ENCODE assay signal across 12 cellular contexts in the genomic region with DNA sequence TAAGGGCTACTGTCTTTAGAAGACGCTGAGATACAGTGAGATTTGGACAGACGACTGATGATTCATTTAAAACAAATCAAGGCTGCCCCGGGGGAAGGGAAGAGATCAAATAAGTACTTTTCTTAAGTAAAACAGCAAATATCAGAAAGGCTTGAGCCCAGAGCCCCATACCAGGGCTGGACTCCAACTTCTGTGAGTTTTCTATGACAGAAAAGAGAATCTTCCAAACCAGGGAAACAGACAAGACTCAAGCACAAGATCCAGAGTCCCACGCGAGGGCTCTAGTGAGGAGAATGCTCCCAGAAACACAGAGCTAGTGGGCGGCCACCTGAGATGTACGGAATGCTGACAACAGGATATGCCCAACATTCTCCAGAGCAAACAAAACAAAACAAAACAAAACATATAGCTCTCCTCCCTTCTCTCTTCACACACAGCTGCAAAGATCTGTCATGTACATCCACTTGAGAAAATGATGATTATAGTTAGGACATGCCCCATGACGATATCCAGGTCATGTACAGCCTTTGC. TPM values are rescaled to one million over a fixed set of nuclear protein-coding genes. Genes with fewer than 3 reads are reported as not detected.
DNase-seq lines count a peak whose midpoint lies in the region; ATAC-seq and TF ChIP-seq lines count a peak whose summit lies in the region.
"Had no signal": no experiment of that assay in that cellular context is flagged by ENCODE, and none has a peak within 500 bp of the region (broad histone marks: within the 10 kb centered on the region; RNA-seq: fewer than 3 reads in every experiment).

No MANE protein-coding gene starts in this region.

- H3K27me3 Mint-ChIP-seq in activated T-helper 17 cell treated with anti-CD3 and anti-CD28 coated beads, Interleukin-2, amount 50 U/mL, for 72 hours: no peaks in the 10 kb centered on the region
- H3K27me3 Mint-ChIP-seq: activated CD4-positive, alpha-beta T cell treated with anti-CD3 and anti-CD28 coated beads for 36 hours had no signal

- H2AFZ ChIP-seq in PC-3 (ENCODE audit: low read length): no peak overlapping the region

- H3K36me3 Mint-ChIP-seq in activated T-helper 17 cell treated with anti-CD3 and anti-CD28 coated beads, Interleukin-2, amount 50 U/mL, for 72 hours (ENCODE audit: low read depth): no peaks in the 10 kb centered on the region

- H3K4me1 ChIP-seq in PC-3 (ENCODE audit: insufficient read depth, low read length) (peaks cover 55% of the 10 kb centered on the region), esophagus muscularis mucosa (peaks cover 50 to 70% (median 52%) of the 10 kb centered on the region in 4 donors), neutrophil (ENCODE audit: control insufficient read depth in 1 of 2, insufficient read depth in 1 of 2, low read depth in 1 of 2, low read length in 1 of 2) (peaks cover 98% of the 10 kb centered on the region in 2 experiments)

- peak overlapping the region; percentile 66 for H3K27ac ChIP-seq in 22Rv1
- H3K27ac ChIP-seq in PC-3 (ENCODE audit: low read length): peak overlapping the region; percentile 49
- peak overlapping the region; percentile 1 to 52 (median 49) for H3K27ac ChIP-seq in esophagus muscularis mucosa (replicated peaks in 1 of 4)
- peak overlapping the region; percentile 96 for H3K27ac ChIP-seq in neutrophil

- ATAC-seq in PC-3: peak; percentile 51
- no peak for ATAC-seq in activated T-helper 17 cell treated with anti-CD3 and anti-CD28 coated beads, Interleukin-2, amount 50 U/mL, for 72 hours (replicated peaks)
- ATAC-seq in HG03521 (IDR thresholded peaks at IDR 0.05; ENCODE audit: unreplicated experiment): no peak
- ATAC-seq: activated CD4-positive, alpha-beta T cell treated with anti-CD3 and anti-CD28 coated beads for 36 hours; left colon had no signal

- no peaks in the 10 kb centered on the region for H3K9me2 ChIP-seq in PC-3 (replicated peaks; ENCODE audit: low read length)

- no peak for TF ChIP-seq EP300 in esophagus muscularis mucosa (IDR thresholded peaks at IDR 0.05)

- H3K4me3 Mint-ChIP-seq in activated T-helper 17 cell treated with anti-CD3 and anti-CD28 coated beads, Interleukin-2, amount 50 U/mL, for 72 hours: no peak overlapping the region
- H3K4me3 Mint-ChIP-seq: activated CD4-positive, alpha-beta T cell treated with anti-CD3 and anti-CD28 coated beads for 36 hours had no signal

- H3K9ac ChIP-seq in PC-3 (ENCODE audit: low read length): no peak overlapping the region

- H3K27ac Mint-ChIP-seq in activated T-helper 17 cell treated with anti-CD3 and anti-CD28 coated beads, Interleukin-2, amount 50 U/mL, for 72 hours: no peak overlapping the region
- H3K27ac Mint-ChIP-seq: activated CD4-positive, alpha-beta T cell treated with anti-CD3 and anti-CD28 coated beads for 36 hours had no signal

- H3K4me2 ChIP-seq in PC-3 (ENCODE audit: low read length): peak overlapping the region; percentile 77

- 77% methylated on average over 8 of the region's 8 CpGs for WGBS in esophagus muscularis mucosa

- intact Hi-C loops in PC-3 (cut with micrococcal nuclease) (no loop called here), esophagus muscularis mucosa (cut with DNase I) (no loop called here)

- CTCF ChIA-PET in PC-3 (lab: Charles Lee): interaction anchor here (0.6 kb wide), 1 partner anchor 46 kb away, joined by 3 read pairs; no protein-coding TSS in a partner anchor

- TF ChIP-seq CTCF in 22Rv1 (IDR thresholded peaks at IDR 0.05): no peak
- no peak for TF ChIP-seq CTCF in PC-3 (conservative IDR thresholded peaks at IDR 0.05; ENCODE audit: low read depth, low read length)
- no peak for TF ChIP-seq CTCF in esophagus muscularis mucosa (IDR thresholded peaks at IDR 0.05)
- no peak for TF ChIP-seq CTCF in neutrophil (IDR thresholded peaks at IDR 0.05)

- H3K4me1 Mint-ChIP-seq in activated T-helper 17 cell treated with anti-CD3 and anti-CD28 coated beads, Interleukin-2, amount 50 U/mL, for 72 hours: peaks cover 17% of the 10 kb centered on the region

- no peaks in the 10 kb centered on the region for H4K20me1 ChIP-seq in PC-3 (ENCODE audit: low read length)

- H3K9me3 ChIP-seq in PC-3 (ENCODE audit: low read length) (no peaks in the 10 kb centered on the region), esophagus muscularis mucosa (no peaks in the 10 kb centered on the region), neutrophil (no peaks in the 10 kb centered on the region)

- BruUV-seq in PC-3 (replicated peaks; lab: Mats Ljungman, UMichigan): no TSS peak

- no peaks in the 10 kb centered on the region for H3K9me3 Mint-ChIP-seq in activated T-helper 17 cell treated with anti-CD3 and anti-CD28 coated beads, Interleukin-2, amount 50 U/mL, for 72 hours

- no peaks in the 10 kb centered on the region for H3K36me3 ChIP-seq in PC-3 (ENCODE audit: low read depth, low read length)
- H3K36me3 ChIP-seq in esophagus muscularis mucosa: no peaks in the 10 kb centered on the region
- H3K36me3 ChIP-seq in neutrophil: peaks cover 65% of the 10 kb centered on the region

- peak; percentile 61 for DNase-seq in PC-3
- DNase-seq in esophagus muscularis mucosa (ENCODE audit: extremely low spot score): no peak
- no peak for DNase-seq in NCI-H146 treated with DMSO at 0.1 percent for 48 hours (lab: John Stamatoyannopoulos, UW; ENCODE audit: unreplicated experiment)
- DNase-seq in stimulated activated CD4-positive, alpha-beta T cell treated with anti-CD3 and anti-CD28 coated beads, Interleukin-1b, Interleukin-23, amount 100 ng/mL, for 48 hours: no peak
- DNase-seq: activated CD4-positive, alpha-beta T cell treated with anti-CD3 and anti-CD28 coated beads for 36 hours; activated naive CD4-positive, alpha-beta T cell treated with Interleukin-2 at 50 U/mL for 16 hours; left colon; NCI-H2081 had no signal

- H3K27me3 ChIP-seq in PC-3 (ENCODE audit: low read length): no peaks in the 10 kb centered on the region
- H3K27me3 ChIP-seq in esophagus muscularis mucosa: no peaks in the 10 kb centered on the region
- no peaks in the 10 kb centered on the region for H3K27me3 ChIP-seq in neutrophil

- H3K4me3 ChIP-seq in PC-3 (ENCODE audit: low read length) (peak overlapping the region; percentile 32; the same call in 1 of the 2 replicates), esophagus muscularis mucosa (no peak overlapping the region), neutrophil (ENCODE audit: low read depth in 1 of 2, low read length in 1 of 2) (peak overlapping the region; percentile 78 to 97)

- peaks cover 44% of the 10 kb centered on the region for H3K79me2 ChIP-seq in PC-3 (ENCODE audit: low read length)

- H3F3A ChIP-seq in PC-3 (ENCODE audit: low read length, unreplicated experiment): no peaks in the 10 kb centered on the region

- no peak for TF ChIP-seq POLR2A in esophagus muscularis mucosa (IDR thresholded peaks at IDR 0.05; ENCODE audit: low read depth)

- POLR2A ChIA-PET in PC-3 (lab: Charles Lee; ENCODE audit: unreplicated experiment): no interaction called here

RNA-seq across cellular contexts. Expression of a gene that starts 13.1 kb away (rescaled TPM):
- total RNA-seq in PC-3 (2014; rRNA removed) (20.0 and 22.9 TPM in 2 replicates), esophagus muscularis mucosa (100 to 1,000 TPM in 1 of 4 donors, 10 to 100 TPM in 3; 43.5 to 136 (median 52.0) TPM)
- 10 to 100 TPM; 13.2 to 22.2 TPM for total RNA-seq in activated T-helper 17 cell treated with anti-CD3 and anti-CD28 coated beads, Interleukin-2, amount 50 U/mL, for 72 hours

Comparison
In these comparisons a context has a peak if more than half of its experiments do, and no peak if none do; other contexts are left out.
1. H3K4me3 ChIP-seq: peak in PC-3 (single experiment) and neutrophil (2 of 2); none in esophagus muscularis mucosa (0 of 4).
2. Peak in every context shown above with its lines, with median percentiles within 50 percentile points of each other: H3K27ac ChIP-seq.